Comparison of ENCODE assay signal across 1 cellular context in genomic region chr2:2926858-2927175, GRCh38.
TF ChIP-seq lines count a peak whose summit lies in the region.

No MANE protein-coding gene starts in this region.

TF ChIP-seq in GM12878, 131 proteins besides CTCF, POLR2A, EP300 and RAD21 (continued from another document):
- TF ChIP-seq ZBTB33 (IDR thresholded peaks at IDR 0.05) (no peak), HDAC6 (IDR thresholded peaks at IDR 0.05; ENCODE audit: unreplicated experiment) (no peak), ZNF207 (IDR thresholded peaks at IDR 0.05; ENCODE audit: borderline replicate concordance) (no peak), CREB1 (IDR thresholded peaks at IDR 0.05; ENCODE audit: low read depth) (peak; percentile 41; the same call in 1 of the 2 replicates), NR2F1 (conservative IDR thresholded peaks at IDR 0.05) (no peak), SPI1 (IDR thresholded peaks at IDR 0.05; ENCODE audit: borderline replicate concordance, insufficient read depth, low read depth, low read length) (peak; percentile 64; the same call in 1 of the 2 replicates), SIN3A (IDR thresholded peaks at IDR 0.05; ENCODE audit: low read depth, low read length) (no peak)
